9 cellular contexts compared by ENCODE assay signal in the genomic region with DNA sequence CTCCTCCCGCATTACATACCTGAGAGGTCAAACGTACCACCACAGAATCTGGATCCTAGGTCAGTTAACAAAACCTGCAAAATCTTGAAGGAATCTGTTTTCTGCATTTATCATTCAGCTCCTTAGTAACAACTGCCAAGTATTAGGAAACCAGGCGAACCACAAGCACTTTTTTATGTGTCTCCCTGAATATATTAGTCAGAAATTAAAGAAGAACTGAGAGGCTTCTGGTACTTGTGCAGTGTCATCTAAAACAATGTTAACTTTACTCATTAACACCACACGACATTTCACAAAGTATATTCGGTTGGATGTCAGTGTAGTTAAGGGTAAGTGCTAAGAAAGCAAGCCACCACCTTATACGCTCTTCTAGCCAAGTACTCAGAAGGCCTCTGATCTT. TPM values are rescaled to one million over a fixed set of nuclear protein-coding genes. Genes with fewer than 3 reads are reported as not detected.
A peak's percentile ranks its signal among the peaks of the same experiment; 100 is the strongest.
DNase-seq lines count a peak whose midpoint lies in the region; ATAC-seq and TF ChIP-seq lines count a peak whose summit lies in the region.
"Had no signal": no experiment of that assay in that cellular context is flagged by ENCODE, and none has a peak within 500 bp of the region (broad histone marks: within the 10 kb centered on the region; RNA-seq: fewer than 3 reads in every experiment).

No MANE protein-coding gene starts in this region.

- H3K9me3 ChIP-seq in Peyer's patch (no peaks in the 10 kb centered on the region), esophagus squamous epithelium (no peaks in the 10 kb centered on the region), gastrocnemius medialis (no peaks in the 10 kb centered on the region)

- TF ChIP-seq CTCF in Peyer's patch (IDR thresholded peaks at IDR 0.05) (no peak), esophagus squamous epithelium (IDR thresholded peaks at IDR 0.05) (no peak), gastrocnemius medialis (IDR thresholded peaks at IDR 0.05 in 4 of 5, conservative IDR thresholded peaks at IDR 0.05 in 1 of 5) (no peak)

- WGBS in esophagus squamous epithelium, 2 donors: 21 to 23% methylated on average over 6 of the region's 6 CpGs

- in situ Hi-C loops in gastrocnemius medialis (cut with MboI; ENCODE audit: low sequenced_read_pairs in 4 of 4): loop anchor here in 1 of 4 donors (5.0 to 10.0 kb wide), 2 partner anchors 37 to 279 kb away; no protein-coding TSS in a partner anchor

- TF ChIP-seq POLR2A in Peyer's patch (IDR thresholded peaks at IDR 0.05): no peak
- no peak for TF ChIP-seq POLR2A in esophagus squamous epithelium (IDR thresholded peaks at IDR 0.05)
- TF ChIP-seq POLR2A in gastrocnemius medialis (IDR thresholded peaks at IDR 0.05): no peak

- DNase-seq in GM03348 (ENCODE audit: low spot score) (peak; percentile 54), Peyer's patch (no peak), esophagus squamous epithelium (lab: John Stamatoyannopoulos, UW) (no peak), gastrocnemius medialis (no peak), cerebellar cortex (ENCODE audit: low spot score) (no peak)

- peak overlapping the region in 3 of 4 donors; percentile 85 to 96 (median 92) for H3K4me3 ChIP-seq in Peyer's patch
- H3K4me3 ChIP-seq in esophagus squamous epithelium: peak overlapping the region in 3 of 4 donors; percentile 87 to 96 (median 87)
- H3K4me3 ChIP-seq in gastrocnemius medialis: peak overlapping the region in 1 of 4 donors; percentile 94

- H3K36me3 ChIP-seq in Peyer's patch (no peaks in the 10 kb centered on the region), esophagus squamous epithelium (no peaks in the 10 kb centered on the region), gastrocnemius medialis (no peaks in the 10 kb centered on the region)

- intact Hi-C loops in esophagus squamous epithelium (cut with DNase I) (no loop called here), gastrocnemius medialis (cut with DNase I; ENCODE audit: low total_unique reads) (loop anchor here (10.0 kb wide), 1 partner anchor 669 kb away; no protein-coding TSS in a partner anchor)

- ATAC-seq in gastrocnemius medialis (no peak), GM19455 (IDR thresholded peaks at IDR 0.05; ENCODE audit: unreplicated experiment) (no peak), GM19463 (IDR thresholded peaks at IDR 0.05; ENCODE audit: unreplicated experiment) (no peak), HG02981 (IDR thresholded peaks at IDR 0.05; ENCODE audit: unreplicated experiment) (no peak)

- H3K27ac ChIP-seq in Peyer's patch: peak overlapping the region in 2 of 4 donors; percentile 95
- H3K27ac ChIP-seq in esophagus squamous epithelium: peak overlapping the region; percentile 94 to 98 (median 96)
- H3K27ac ChIP-seq in gastrocnemius medialis: peak overlapping the region in 3 of 4 donors; percentile 10 to 92 (median 89)
- H3K27ac ChIP-seq: parathyroid adenoma had no signal

- H3K4me1 ChIP-seq in Peyer's patch: peaks cover 6 to 57% (median 13%) of the 10 kb centered on the region in 4 donors
- H3K4me1 ChIP-seq in esophagus squamous epithelium: peaks cover 36 to 84% (median 62%) of the 10 kb centered on the region in 3 donors
- H3K4me1 ChIP-seq in gastrocnemius medialis: peaks cover 41 to 52% of the 10 kb centered on the region in 2 donors

- no peaks in the 10 kb centered on the region for H3K27me3 ChIP-seq in Peyer's patch
- no peaks in the 10 kb centered on the region for H3K27me3 ChIP-seq in esophagus squamous epithelium
- no peaks in the 10 kb centered on the region for H3K27me3 ChIP-seq in gastrocnemius medialis

RNA-seq across cellular contexts. Expression of a gene that starts 2.5 kb away (rescaled TPM):
- 10 to 100 TPM; 41.8 to 49.6 (median 48.6) TPM for total RNA-seq in Peyer's patch
- 10 to 100 TPM; 52.5 to 65.8 (median 57.7) TPM for total RNA-seq in esophagus squamous epithelium
- total RNA-seq in gastrocnemius medialis: 10 to 100 TPM; 26.6 to 43.3 (median 29.5) TPM
